ENCODE assay signal across 8 cellular contexts in the genomic region with DNA sequence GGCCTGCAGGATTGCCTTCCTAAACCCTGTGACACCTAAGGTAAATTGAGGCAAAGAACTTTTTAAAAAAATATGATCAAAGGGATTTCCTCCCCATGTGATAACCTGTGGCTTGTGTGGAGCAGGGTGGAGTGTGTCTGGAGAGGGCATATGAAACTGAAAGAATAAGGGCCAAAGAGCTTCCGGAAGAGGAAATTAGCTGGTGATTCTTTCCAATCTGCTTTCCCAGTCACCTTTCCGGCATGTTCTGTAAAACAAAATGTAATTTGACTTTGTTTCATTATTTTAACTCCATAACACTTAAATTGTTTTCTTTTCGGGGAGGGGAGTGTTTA. TPM values are rescaled to one million over a fixed set of nuclear protein-coding genes. Genes with fewer than 3 reads are reported as not detected.
DNase-seq lines count a peak whose midpoint lies in the region; ATAC-seq and TF ChIP-seq lines count a peak whose summit lies in the region.

No MANE protein-coding gene starts in this region.

- ATAC-seq in GM21515 (IDR thresholded peaks at IDR 0.05; ENCODE audit: unreplicated experiment) = peak; percentile 46
- ATAC-seq in T-helper 17 cell = peak; percentile 58

- no peaks in the 10 kb centered on the region for H3K27me3 Mint-ChIP-seq in T-helper 17 cell
- H3K27me3 Mint-ChIP-seq in nephron (ENCODE audit: low read depth) = no peaks in the 10 kb centered on the region

- peak; percentile 49 for DNase-seq in NCI-H1694 treated with DMSO at 0.1 percent for 48 hours (lab: John Stamatoyannopoulos, UW)
- DNase-seq in NCI-H1694 (lab: John Stamatoyannopoulos, UW) = no peak
- peak; percentile 52 for DNase-seq in HT1080 (ENCODE audit: low read depth)
- DNase-seq in T-helper 17 cell = no peak
- no peak for DNase-seq in esophagus muscularis mucosa (ENCODE audit: extremely low spot score)
- DNase-seq in NCI-H187 treated with DMSO at 0.1 percent for 48 hours (lab: John Stamatoyannopoulos, UW) = no peak

- peaks cover 12% of the 10 kb centered on the region for H3K9me3 Mint-ChIP-seq in nephron

- H3K27ac ChIP-seq in esophagus muscularis mucosa (replicated peaks in 1 of 4) = peak overlapping the region; percentile 91 to 95 (median 95)

- no peak for TF ChIP-seq POLR2A in esophagus muscularis mucosa (IDR thresholded peaks at IDR 0.05; ENCODE audit: low read depth)

- no peak for TF ChIP-seq CTCF in esophagus muscularis mucosa (IDR thresholded peaks at IDR 0.05)
- TF ChIP-seq CTCF in nephron (IDR thresholded peaks at IDR 0.05; ENCODE audit: unreplicated experiment in 3 of 3) = no peak

- no peaks in the 10 kb centered on the region for H3K27me3 ChIP-seq in esophagus muscularis mucosa

- peaks cover 0 to 17% (median 10%) of the 10 kb centered on the region in 4 donors for H3K4me1 ChIP-seq in esophagus muscularis mucosa

- H3K9me3 ChIP-seq in T-helper 17 cell (ENCODE audit: control insufficient read depth, low read length, poor library complexity, severe bottlenecking) (no peaks in the 10 kb centered on the region), esophagus muscularis mucosa (no peaks in the 10 kb centered on the region)

- peaks cover 3% of the 10 kb centered on the region for H3K36me3 Mint-ChIP-seq in T-helper 17 cell (ENCODE audit: low read depth)
- H3K36me3 Mint-ChIP-seq in nephron (ENCODE audit: low read depth) = peaks cover 9% of the 10 kb centered on the region

- peak overlapping the region; percentile 64 to 81 (median 72) for H3K4me3 ChIP-seq in esophagus muscularis mucosa

- H3K36me3 ChIP-seq in esophagus muscularis mucosa = no peaks in the 10 kb centered on the region

- H3K27ac Mint-ChIP-seq in T-helper 17 cell (peak overlapping the region; percentile 86), nephron (peak overlapping the region; percentile 90 to 99 (median 96))

- H3K4me3 Mint-ChIP-seq in T-helper 17 cell = peak overlapping the region; percentile 88
- peak overlapping the region; percentile 79 to 96 (median 92) for H3K4me3 Mint-ChIP-seq in nephron

- 37% methylated on average over 3 of the region's 3 CpGs for WGBS in esophagus muscularis mucosa

- intact Hi-C loops in esophagus muscularis mucosa (cut with DNase I) = no loop called here

- H3K4me1 Mint-ChIP-seq in T-helper 17 cell (peaks cover 7% of the 10 kb centered on the region), nephron (peaks cover 12% of the 10 kb centered on the region)

- TF ChIP-seq EP300 in esophagus muscularis mucosa (IDR thresholded peaks at IDR 0.05) = no peak

RNA-seq across cellular contexts. Expression of gene XIAP, which starts 0.6 kb away (rescaled TPM):
- 28.4 and 28.8 TPM in 2 replicates for total RNA-seq in HT1080 (2014; rRNA removed; shearing (Covaris generic))
- polyA plus RNA-seq in HT1080 (2015; cell fraction: cytosol; rRNA removed) = 16.7 and 23.8 TPM in 2 replicates
- 20.4 and 22.0 TPM in 2 replicates for polyA plus RNA-seq in HT1080 (2015; cell fraction: nucleus; rRNA removed)
- 10 to 100 TPM; 24.7 to 27.3 TPM for total RNA-seq in T-helper 17 cell
- 10 to 100 TPM; 21.0 to 39.3 (median 32.9) TPM for total RNA-seq in esophagus muscularis mucosa

Comparison
In these comparisons a context has a peak if more than half of its experiments do, and no peak if none do; other contexts are left out.
1. DNase-seq: peak in NCI-H1694 treated with DMSO at 0.1 percent for 48 hours (single experiment) and HT1080 (single experiment); none in NCI-H1694 (single experiment), T-helper 17 cell (0 of 3), esophagus muscularis mucosa (single experiment) and NCI-H187 treated with DMSO at 0.1 percent for 48 hours (single experiment).